In the genomic region with DNA sequence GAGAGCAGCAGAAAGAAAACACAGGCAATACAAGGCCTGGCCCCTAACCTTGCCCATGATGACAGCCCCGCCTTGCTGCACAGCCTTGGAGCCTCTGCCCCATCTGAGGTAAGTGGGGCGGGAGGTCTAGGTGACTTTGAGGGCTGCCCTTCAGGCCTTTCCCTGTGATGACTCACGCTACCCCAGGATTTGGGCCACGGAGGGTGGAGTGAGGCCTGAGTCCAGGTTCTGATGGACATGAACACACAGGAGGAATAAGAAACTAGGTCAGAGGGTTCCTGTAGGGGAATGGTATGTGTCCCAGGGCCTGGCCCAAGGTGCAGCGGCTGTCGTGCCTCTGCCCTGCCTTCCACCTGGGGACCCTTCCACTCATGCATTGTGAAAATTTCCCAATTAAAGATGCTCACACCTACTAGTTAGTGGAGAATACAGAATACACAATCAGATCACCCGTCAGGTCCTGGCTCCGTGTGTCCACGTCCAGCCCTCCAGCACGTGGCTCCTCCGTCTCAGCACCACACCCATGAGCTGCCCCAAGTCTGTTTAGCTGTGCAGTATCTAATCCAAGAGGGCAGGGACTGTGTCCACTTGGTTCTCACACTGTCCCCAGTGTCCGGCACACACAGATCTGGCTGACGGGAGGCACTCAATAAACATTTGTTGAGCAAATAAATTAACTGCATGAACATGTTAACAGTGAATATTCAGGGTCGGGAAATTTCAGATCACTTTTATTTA, we compare ENCODE assay signal across 16 cellular contexts.
"Had no signal": no experiment of that assay in that cellular context is flagged by ENCODE, and none has a peak within 500 bp of the region (broad histone marks: within the 10 kb centered on the region; RNA-seq: fewer than 3 reads in every experiment).

No MANE protein-coding gene starts in this region.

- FAIRE-seq: frontal cortex, TTC549 had no signal

- H3K27me3 ChIP-seq: dorsolateral prefrontal cortex, hepatocyte, left lung, suprapubic skin had no signal

- H3K4me3 ChIP-seq: dorsolateral prefrontal cortex, hepatocyte, left lung, mucosa of descending colon, suprapubic skin had no signal

- ATAC-seq: left lung; mucosa of descending colon; naive thymus-derived CD8-positive, alpha-beta T cell had no signal

- H3K4me1 ChIP-seq: left lung, suprapubic skin had no signal

- H3K36me3 ChIP-seq: left lung, neutrophil, suprapubic skin had no signal

- H2AFZ ChIP-seq: hepatocyte had no signal

- DNase-seq: activated CD4-positive, alpha-beta T cell treated with anti-CD3 and anti-CD28 coated beads, Interleukin-2, amount 10 ng/mL, durations not matched to agents 7 days and 5 days; activated CD8-positive, alpha-beta memory T cell treated with anti-CD3 and anti-CD28 coated beads for 24 hours; activated gamma-delta T cell treated with Interleukin-2 at 50 U/mL for 16 hours; activated naive CD8-positive, alpha-beta T cell treated with anti-CD3 and anti-CD28 coated beads for 36 hours; endodermal cell; islet precursor cell; left lung; mucosa of descending colon; naive thymus-derived CD8-positive, alpha-beta T cell; T-helper 2 cell had no signal

- H3K4me2 ChIP-seq: hepatocyte had no signal

- H3K79me2 ChIP-seq: hepatocyte had no signal

- H3K27ac ChIP-seq: dorsolateral prefrontal cortex, hepatocyte, left lung, neutrophil, suprapubic skin had no signal

- H3K9me3 ChIP-seq: left lung, mucosa of descending colon, neutrophil, suprapubic skin had no signal
